In the genomic region with DNA sequence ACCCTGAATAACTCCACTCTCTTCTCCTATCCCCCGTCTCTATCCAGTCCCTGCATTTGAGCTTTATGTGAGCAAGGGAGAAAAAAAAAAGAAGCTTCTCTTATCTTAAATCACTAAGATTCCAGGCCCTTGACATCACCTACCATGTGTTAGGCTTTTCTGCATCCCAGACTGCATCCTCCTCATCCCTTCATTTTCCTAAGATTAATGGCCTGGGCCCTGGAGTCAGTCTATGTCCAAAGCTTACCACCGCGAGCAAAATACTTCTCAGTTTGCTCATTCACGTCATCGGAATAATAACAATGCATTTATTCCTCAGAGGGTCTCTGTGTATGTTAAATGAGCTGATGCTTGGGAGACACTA, we compare ENCODE assay signal across 1 cellular context.
TF ChIP-seq lines count a peak whose summit lies in the region.

No MANE protein-coding gene starts in this region.

TF ChIP-seq in SK-N-SH, 30 proteins besides CTCF, POLR2A, EP300 and RAD21 (continued from another document):
- TF ChIP-seq, protein P1, sequence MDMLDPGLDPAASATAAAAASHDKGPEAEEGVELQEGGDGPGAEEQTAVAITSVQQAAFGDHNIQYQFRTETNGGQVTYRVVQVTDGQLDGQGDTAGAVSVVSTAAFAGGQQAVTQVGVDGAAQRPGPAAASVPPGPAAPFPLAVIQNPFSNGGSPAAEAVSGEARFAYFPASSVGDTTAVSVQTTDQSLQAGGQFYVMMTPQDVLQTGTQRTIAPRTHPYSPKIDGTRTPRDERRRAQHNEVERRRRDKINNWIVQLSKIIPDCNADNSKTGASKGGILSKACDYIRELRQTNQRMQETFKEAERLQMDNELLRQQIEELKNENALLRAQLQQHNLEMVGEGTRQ (IDR thresholded peaks at IDR 0.05; ENCODE audit: borderline replicate concordance, low read depth, low read length): no peak
- TF ChIP-seq TCF12 (IDR thresholded peaks at IDR 0.05) (peak; percentile 94), RXRA (IDR thresholded peaks at IDR 0.05; ENCODE audit: borderline replicate concordance, low read depth) (peak; percentile 60), POLR2AphosphoS5 (IDR thresholded peaks at IDR 0.05; ENCODE audit: low read depth, low read length) (no peak), GATA2 (CRISPR knock-in tag; IDR thresholded peaks at IDR 0.05) (no peak), TEAD4 (IDR thresholded peaks at IDR 0.05; ENCODE audit: borderline replicate concordance, insufficient read depth) (peak; percentile 92), FOXM1 (IDR thresholded peaks at IDR 0.05; ENCODE audit: low read depth) (0 out of 2 replicates have a peak, but pooled peaks have one; percentile 23), JUND (IDR thresholded peaks at IDR 0.05) (peak; percentile 97), ELF1 (IDR thresholded peaks at IDR 0.05) (0 out of 2 replicates have a peak, but pooled peaks have one; percentile 19), FOXJ3 (CRISPR knock-in tag; IDR thresholded peaks at IDR 0.05) (no peak)
- TF ChIP-seq, protein P2, sequence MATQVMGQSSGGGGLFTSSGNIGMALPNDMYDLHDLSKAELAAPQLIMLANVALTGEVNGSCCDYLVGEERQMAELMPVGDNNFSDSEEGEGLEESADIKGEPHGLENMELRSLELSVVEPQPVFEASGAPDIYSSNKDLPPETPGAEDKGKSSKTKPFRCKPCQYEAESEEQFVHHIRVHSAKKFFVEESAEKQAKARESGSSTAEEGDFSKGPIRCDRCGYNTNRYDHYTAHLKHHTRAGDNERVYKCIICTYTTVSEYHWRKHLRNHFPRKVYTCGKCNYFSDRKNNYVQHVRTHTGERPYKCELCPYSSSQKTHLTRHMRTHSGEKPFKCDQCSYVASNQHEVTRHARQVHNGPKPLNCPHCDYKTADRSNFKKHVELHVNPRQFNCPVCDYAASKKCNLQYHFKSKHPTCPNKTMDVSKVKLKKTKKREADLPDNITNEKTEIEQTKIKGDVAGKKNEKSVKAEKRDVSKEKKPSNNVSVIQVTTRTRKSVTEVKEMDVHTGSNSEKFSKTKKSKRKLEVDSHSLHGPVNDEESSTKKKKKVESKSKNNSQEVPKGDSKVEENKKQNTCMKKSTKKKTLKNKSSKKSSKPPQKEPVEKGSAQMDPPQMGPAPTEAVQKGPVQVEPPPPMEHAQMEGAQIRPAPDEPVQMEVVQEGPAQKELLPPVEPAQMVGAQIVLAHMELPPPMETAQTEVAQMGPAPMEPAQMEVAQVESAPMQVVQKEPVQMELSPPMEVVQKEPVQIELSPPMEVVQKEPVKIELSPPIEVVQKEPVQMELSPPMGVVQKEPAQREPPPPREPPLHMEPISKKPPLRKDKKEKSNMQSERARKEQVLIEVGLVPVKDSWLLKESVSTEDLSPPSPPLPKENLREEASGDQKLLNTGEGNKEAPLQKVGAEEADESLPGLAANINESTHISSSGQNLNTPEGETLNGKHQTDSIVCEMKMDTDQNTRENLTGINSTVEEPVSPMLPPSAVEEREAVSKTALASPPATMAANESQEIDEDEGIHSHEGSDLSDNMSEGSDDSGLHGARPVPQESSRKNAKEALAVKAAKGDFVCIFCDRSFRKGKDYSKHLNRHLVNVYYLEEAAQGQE (IDR thresholded peaks at IDR 0.05; ENCODE audit: low read depth, low read length): peak; percentile 67; the same call in 1 of the 2 replicates
- TF ChIP-seq, protein P3, sequence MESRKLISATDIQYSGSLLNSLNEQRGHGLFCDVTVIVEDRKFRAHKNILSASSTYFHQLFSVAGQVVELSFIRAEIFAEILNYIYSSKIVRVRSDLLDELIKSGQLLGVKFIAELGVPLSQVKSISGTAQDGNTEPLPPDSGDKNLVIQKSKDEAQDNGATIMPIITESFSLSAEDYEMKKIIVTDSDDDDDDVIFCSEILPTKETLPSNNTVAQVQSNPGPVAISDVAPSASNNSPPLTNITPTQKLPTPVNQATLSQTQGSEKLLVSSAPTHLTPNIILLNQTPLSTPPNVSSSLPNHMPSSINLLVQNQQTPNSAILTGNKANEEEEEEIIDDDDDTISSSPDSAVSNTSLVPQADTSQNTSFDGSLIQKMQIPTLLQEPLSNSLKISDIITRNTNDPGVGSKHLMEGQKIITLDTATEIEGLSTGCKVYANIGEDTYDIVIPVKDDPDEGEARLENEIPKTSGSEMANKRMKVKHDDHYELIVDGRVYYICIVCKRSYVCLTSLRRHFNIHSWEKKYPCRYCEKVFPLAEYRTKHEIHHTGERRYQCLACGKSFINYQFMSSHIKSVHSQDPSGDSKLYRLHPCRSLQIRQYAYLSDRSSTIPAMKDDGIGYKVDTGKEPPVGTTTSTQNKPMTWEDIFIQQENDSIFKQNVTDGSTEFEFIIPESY (IDR thresholded peaks at IDR 0.05; ENCODE audit: borderline replicate concordance, low read depth): 0 out of 2 replicates have a peak, but pooled peaks have one; percentile 39
